In genomic region chr3:80855482-80855881, GRCh38 we compare ENCODE assay signal across 7 cellular contexts.
"Had no signal": no experiment of that assay in that cellular context is flagged by ENCODE, and none has a peak within 500 bp of the region (broad histone marks: within the 10 kb centered on the region; RNA-seq: fewer than 3 reads in every experiment).

No MANE protein-coding gene starts in this region.

- H3K27ac Mint-ChIP-seq: GM23338, H9 had no signal

- H3K4me3 ChIP-seq: GM23338 had no signal

- DNase-seq: H9, HCEC 1CT, IMR-90, KBM-7 had no signal

- H3K4me3 Mint-ChIP-seq: GM23338, H9 had no signal

- H3K9me3 Mint-ChIP-seq: GM23338, H9 had no signal

- FAIRE-seq: H1, H54 had no signal

- ATAC-seq: GM23338 had no signal
